ENCODE assay signal across 12 cellular contexts in the genomic region with DNA sequence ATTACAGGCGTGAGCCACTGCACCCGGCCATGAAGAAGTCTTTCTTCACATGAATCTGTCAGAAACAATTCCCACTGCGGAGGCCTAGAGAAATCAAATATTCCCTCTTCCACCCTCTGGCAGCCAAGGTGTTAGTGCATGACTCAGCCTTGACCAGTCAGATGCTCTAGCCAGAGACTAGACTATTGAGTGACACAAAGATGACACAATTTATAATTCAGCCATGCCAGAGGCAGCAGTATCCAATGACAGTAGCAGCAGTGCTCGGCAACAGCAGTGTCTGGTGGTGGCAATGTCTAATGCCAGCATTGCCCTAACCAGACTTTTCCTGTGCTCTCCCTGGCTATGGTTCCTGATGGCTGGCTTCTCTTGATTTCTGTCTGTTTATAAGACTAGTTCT. TPM values are rescaled to one million over a fixed set of nuclear protein-coding genes. Genes with fewer than 3 reads are reported as not detected.
DNase-seq lines count a peak whose midpoint lies in the region; ATAC-seq and TF ChIP-seq lines count a peak whose summit lies in the region.
"Had no signal": no experiment of that assay in that cellular context is flagged by ENCODE, and none has a peak within 500 bp of the region (broad histone marks: within the 10 kb centered on the region; RNA-seq: fewer than 3 reads in every experiment).

No MANE protein-coding gene starts in this region.

- no peaks in the 10 kb centered on the region for H3K36me3 ChIP-seq in BE2C

- H3K9me3 Mint-ChIP-seq in mesothelial cell of epicardium = no peaks in the 10 kb centered on the region
- H3K9me3 Mint-ChIP-seq: CD8-positive, alpha-beta T cell; central memory CD8-positive, alpha-beta T cell had no signal

- DNase-seq in BE2C (peak; percentile 30), HK-2 (ENCODE audit: unreplicated experiment) (peak; percentile 56), SK-MEL-5 (ENCODE audit: low read depth, low spot score) (peak; percentile 20), kidney tubule cell (ENCODE audit: low spot score) (peak; percentile 89), mesenteric fat pad (ENCODE audit: low spot score) (no peak), superior temporal gyrus (ENCODE audit: extremely low spot score) (no peak), mesothelial cell of epicardium (ENCODE audit: low spot score in 2 of 2, unreplicated experiment in 2 of 2) (no peak)
- DNase-seq: activated CD4-positive, alpha-beta T cell treated with anti-CD3 and anti-CD28 coated beads, Interleukin-2, amount 10 ng/mL, durations not matched to agents 24 days and 14 days; CD8-positive, alpha-beta T cell; NCI-H524 had no signal

- no peak for TF ChIP-seq CTCF in BE2C (IDR thresholded peaks at IDR 0.05; ENCODE audit: low read depth, low read length)
- no peak for TF ChIP-seq CTCF in mesothelial cell of epicardium (IDR thresholded peaks at IDR 0.05; ENCODE audit: unreplicated experiment)

- no peak for ATAC-seq in HG03097 (IDR thresholded peaks at IDR 0.05; ENCODE audit: low FRiP score, unreplicated experiment)
- ATAC-seq: CD8-positive, alpha-beta T cell had no signal

- no peak overlapping the region for H3K4me3 Mint-ChIP-seq in mesothelial cell of epicardium
- H3K4me3 Mint-ChIP-seq: activated CD4-positive, alpha-beta T cell treated with anti-CD3 and anti-CD28 coated beads, Interleukin-2, amount 10 ng/mL, durations not matched to agents 24 days and 14 days; CD8-positive, alpha-beta T cell; central memory CD8-positive, alpha-beta T cell had no signal

- no peaks in the 10 kb centered on the region for H3K27me3 ChIP-seq in BE2C

- H3K4me1 Mint-ChIP-seq in mesothelial cell of epicardium = no peaks in the 10 kb centered on the region

- in situ Hi-C loops in SK-MEL-5 (cut with HindIII; ENCODE audit: low pct_unique_long_range_greater_than_20kb, low sequenced_read_pairs) = no loop called here

- H3K4me3 ChIP-seq in BE2C (ENCODE audit: low read depth, low read length) = no peak overlapping the region

- H3K4me1 ChIP-seq in BE2C = no peaks in the 10 kb centered on the region

- H3K36me3 Mint-ChIP-seq in mesothelial cell of epicardium = no peaks in the 10 kb centered on the region
- H3K36me3 Mint-ChIP-seq: CD8-positive, alpha-beta T cell had no signal

- H3K9me3 ChIP-seq in BE2C = peaks cover 3% of the 10 kb centered on the region; the same call in 1 of the 2 replicates

- peaks cover 5% of the 10 kb centered on the region for H3K27me3 Mint-ChIP-seq in mesothelial cell of epicardium (ENCODE audit: low read depth)
- H3K27me3 Mint-ChIP-seq: central memory CD8-positive, alpha-beta T cell had no signal

- H3K27ac Mint-ChIP-seq in mesothelial cell of epicardium = no peak overlapping the region
- H3K27ac Mint-ChIP-seq: activated CD4-positive, alpha-beta T cell treated with anti-CD3 and anti-CD28 coated beads, Interleukin-2, amount 10 ng/mL, durations not matched to agents 24 days and 14 days; CD8-positive, alpha-beta T cell had no signal

RNA-seq across cellular contexts. Expression of gene CTXND2, which starts 8.7 kb away (rescaled TPM):
- polyA plus RNA-seq in BE2C (2012; ENCODE audit: insufficient read depth, insufficient read length, low read depth) = not detected
- not detected in 2 replicates for total RNA-seq in SK-MEL-5 (2014; rRNA removed; shearing (Covaris generic))
- not detected in 2 replicates for polyA plus RNA-seq in SK-MEL-5 (2015; cell fraction: cytosol; rRNA removed)
- polyA plus RNA-seq in SK-MEL-5 (2015; cell fraction: nucleus; rRNA removed) = not detected in 2 replicates
- total RNA-seq in mesenteric fat pad (not detected), mesothelial cell of epicardium (not detected in 3 replicates)
- total RNA-seq: activated CD4-positive, alpha-beta T cell treated with anti-CD3 and anti-CD28 coated beads, Interleukin-2, amount 10 ng/mL, durations not matched to agents 24 days and 14 days; CD8-positive, alpha-beta T cell had no signal

RNA-seq across cellular contexts. Expression of gene ARNT, which starts 19.2 kb away (rescaled TPM):
- 18.3 TPM for polyA plus RNA-seq in BE2C (2012; ENCODE audit: insufficient read depth, insufficient read length, low read depth)
- 21.6 and 21.9 TPM in 2 replicates for total RNA-seq in SK-MEL-5 (2014; rRNA removed; shearing (Covaris generic))
- 22.9 and 23.9 TPM in 2 replicates for polyA plus RNA-seq in SK-MEL-5 (2015; cell fraction: cytosol; rRNA removed)
- 29.0 and 39.9 TPM in 2 replicates for polyA plus RNA-seq in SK-MEL-5 (2015; cell fraction: nucleus; rRNA removed)
- 51.0 TPM for total RNA-seq in mesenteric fat pad
- 56.1 to 58.4 TPM (median 57.3 TPM) in 3 replicates for total RNA-seq in mesothelial cell of epicardium

RNA-seq across cellular contexts. Expression of gene SETDB1, which starts 30.5 kb away (rescaled TPM):
- polyA plus RNA-seq in BE2C (2012; ENCODE audit: insufficient read depth, insufficient read length, low read depth) = 88.7 TPM
- 46.9 and 49.3 TPM in 2 replicates for total RNA-seq in SK-MEL-5 (2014; rRNA removed; shearing (Covaris generic))
- polyA plus RNA-seq in SK-MEL-5 (2015; cell fraction: cytosol; rRNA removed) = 26.4 and 44.5 TPM in 2 replicates
- 116 and 150 TPM in 2 replicates for polyA plus RNA-seq in SK-MEL-5 (2015; cell fraction: nucleus; rRNA removed)
- total RNA-seq in mesenteric fat pad (32.3 TPM), mesothelial cell of epicardium (101 to 103 TPM (median 101 TPM) in 3 replicates)

Comparison
In these comparisons a context has a peak if more than half of its experiments do, and no peak if none do; other contexts are left out.
1. DNase-seq: peak in BE2C (single experiment), HK-2 (single experiment), SK-MEL-5 (single experiment) and kidney tubule cell (single experiment); none in mesenteric fat pad (single experiment), superior temporal gyrus (single experiment) and mesothelial cell of epicardium (0 of 2).